29 cellular contexts compared by ENCODE assay signal in genomic region chr3:78924711-78925110, GRCh38.
"Had no signal": no experiment of that assay in that cellular context is flagged by ENCODE, and none has a peak within 500 bp of the region (broad histone marks: within the 10 kb centered on the region; RNA-seq: fewer than 3 reads in every experiment).

No MANE protein-coding gene starts in this region.

- H3K27me3 ChIP-seq: esophagus squamous epithelium, left lung, right lobe of liver, suprapubic skin, transverse colon, upper lobe of right lung, uterus had no signal

- ATAC-seq: left cardiac atrium; left lung; naive thymus-derived CD8-positive, alpha-beta T cell; right lobe of liver; stimulated activated naive CD8-positive, alpha-beta T cell treated with anti-CD3 and anti-CD28 coated beads, Interleukin-15, amount 100 ng/mL, for 72 hours; upper lobe of right lung had no signal

- H3K27me3 Mint-ChIP-seq: naive thymus-derived CD8-positive, alpha-beta T cell; stimulated activated naive CD8-positive, alpha-beta T cell treated with anti-CD3 and anti-CD28 coated beads, Interleukin-15, amount 100 ng/mL, for 72 hours had no signal

- H3K4me1 ChIP-seq: left lung, suprapubic skin, transverse colon, upper lobe of right lung, uterus had no signal

- DNase-seq: dermis blood vessel endothelial cell; effector memory CD4-positive, alpha-beta T cell; erythroblast; esophagus squamous epithelium; foreskin melanocyte; head of caudate nucleus; left cardiac atrium; left lung; mammary epithelial cell; mesendoderm; midbrain; naive thymus-derived CD8-positive, alpha-beta T cell; nephron progenitor cell; nucleus accumbens; posterior cingulate gyrus; retina; right lobe of liver; stimulated activated CD4-positive, alpha-beta T cell treated with anti-CD3 and anti-CD28 coated beads, Interleukin-12 subunit alpha, Interleukin-12 subunit beta, amount 100 ng/mL, for 4 hours; stimulated activated CD4-positive, alpha-beta T cell treated with anti-CD3 and anti-CD28 coated beads, Interleukin-1b, Interleukin-23, amount 100 ng/mL, for 48 hours; stimulated activated CD4-positive, alpha-beta T cell treated with anti-CD3 and anti-CD28 coated beads, Interleukin-4, amount 100 ng/mL, for 1 hour; stimulated activated CD8-positive, alpha-beta memory T cell treated with anti-CD3 and anti-CD28 coated beads, Interleukin-4, amount 100 ng/mL, for 48 hours; stimulated activated naive CD4-positive, alpha-beta T cell; stimulated activated naive CD8-positive, alpha-beta T cell treated with anti-CD3 and anti-CD28 coated beads, Interleukin-15, amount 100 ng/mL, for 72 hours; transverse colon; upper lobe of right lung; uterus had no signal

- H3K36me3 ChIP-seq: esophagus squamous epithelium, left lung, right lobe of liver, suprapubic skin, transverse colon, upper lobe of right lung, uterus had no signal

- H3K27ac Mint-ChIP-seq: naive thymus-derived CD8-positive, alpha-beta T cell; nephron progenitor cell; stimulated activated naive CD8-positive, alpha-beta T cell treated with anti-CD3 and anti-CD28 coated beads, Interleukin-15, amount 100 ng/mL, for 72 hours had no signal

- H3K9me3 ChIP-seq: esophagus squamous epithelium, left lung, right lobe of liver, suprapubic skin, transverse colon, upper lobe of right lung, uterus had no signal

- H3K4me1 Mint-ChIP-seq: stimulated activated naive CD8-positive, alpha-beta T cell treated with anti-CD3 and anti-CD28 coated beads, Interleukin-15, amount 100 ng/mL, for 72 hours had no signal

- H3K4me3 ChIP-seq: coronary artery, esophagus squamous epithelium, left lung, right lobe of liver, smooth muscle cell, suprapubic skin, transverse colon, upper lobe of right lung, uterus had no signal

- H3K4me3 Mint-ChIP-seq: naive thymus-derived CD8-positive, alpha-beta T cell; nephron progenitor cell; stimulated activated naive CD8-positive, alpha-beta T cell treated with anti-CD3 and anti-CD28 coated beads, Interleukin-15, amount 100 ng/mL, for 72 hours had no signal

- H3K27ac ChIP-seq: coronary artery, esophagus squamous epithelium, left lung, right lobe of liver, suprapubic skin, transverse colon, upper lobe of right lung, uterus had no signal
